ENCODE assay signal across 9 cellular contexts in the genomic region with DNA sequence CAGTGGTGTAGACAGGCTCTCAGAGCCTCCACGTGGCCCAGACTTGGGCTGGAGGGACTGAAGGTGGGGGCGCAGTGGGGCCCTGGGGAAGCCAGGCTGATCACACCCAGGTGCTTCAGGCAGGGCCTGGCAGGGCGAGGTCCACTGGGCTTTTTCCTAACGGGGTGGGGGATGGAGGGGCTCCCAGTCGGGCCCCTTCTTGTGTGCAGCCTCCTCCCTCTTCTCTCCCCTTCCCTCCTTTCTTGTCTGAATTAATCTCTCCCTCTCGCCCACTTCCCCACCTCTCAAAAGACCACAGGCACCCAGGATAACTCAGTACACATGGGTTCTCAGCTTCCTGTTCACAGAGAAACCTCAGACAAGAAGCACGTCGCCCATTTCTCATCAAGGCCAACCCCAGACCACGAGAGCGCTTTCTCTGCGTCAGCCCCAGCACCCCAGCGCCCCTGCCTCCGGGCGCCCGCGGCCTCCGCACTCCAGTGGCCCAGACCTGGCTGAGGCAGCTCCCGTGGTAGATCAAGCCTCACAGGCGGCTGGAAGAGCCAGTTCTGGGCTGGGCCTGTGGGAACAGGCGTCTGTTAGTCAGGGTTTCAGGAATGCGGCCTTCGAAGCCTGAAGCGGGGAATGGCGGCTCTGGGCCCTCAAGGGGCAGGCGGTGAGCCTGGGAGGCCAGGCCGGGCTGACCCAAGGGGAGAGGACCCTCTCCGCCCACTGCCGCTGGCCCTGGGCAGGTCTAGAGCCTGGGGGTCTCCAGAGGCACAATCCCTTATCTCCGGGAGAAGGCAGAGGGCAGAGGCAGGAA. TPM values are rescaled to one million over a fixed set of nuclear protein-coding genes. Genes with fewer than 3 reads are reported as not detected.
DNase-seq lines count a peak whose midpoint lies in the region; ATAC-seq, FAIRE-seq and TF ChIP-seq lines count a peak whose summit lies in the region.
"Had no signal": no experiment of that assay in that cellular context is flagged by ENCODE, and none has a peak within 500 bp of the region (broad histone marks: within the 10 kb centered on the region; RNA-seq: fewer than 3 reads in every experiment).

No MANE protein-coding gene starts in this region.

- intact Hi-C loops in kidney (cut with DNase I), result no loop called here

- H3K4me3 ChIP-seq in GM06990 (replicated peaks; ENCODE audit: low read depth, low read length), result no peak overlapping the region
- H3K4me3 ChIP-seq in kidney (ENCODE audit: low read length in 2 of 2), result no peak overlapping the region

- peak overlapping the region in 1 of 2 donors; percentile 51 for H3K9ac ChIP-seq in kidney (ENCODE audit: low read length in 2 of 2)

- no peaks in the 10 kb centered on the region for H3K9me3 ChIP-seq in kidney (ENCODE audit: control insufficient read depth in 1 of 2, low read length in 2 of 2)

- peak overlapping the region; percentile 59 to 71 for H3K27ac ChIP-seq in kidney (ENCODE audit: low read depth in 2 of 2, low read length in 2 of 2)

- H3K27me3 ChIP-seq in GM06990 (replicated peaks; ENCODE audit: control insufficient read depth, insufficient read depth, low read length), result no peaks in the 10 kb centered on the region

- H3K4me1 ChIP-seq in kidney (ENCODE audit: control insufficient read depth in 1 of 2, insufficient read depth in 1 of 2, low read depth in 1 of 2, low read length in 2 of 2), result peaks cover 0 to 21% of the 10 kb centered on the region in 2 donors

- ATAC-seq in GM19351 (IDR thresholded peaks at IDR 0.05; ENCODE audit: unreplicated experiment), result no peak

- peak; percentile 42 for DNase-seq in GM06990 (ENCODE audit: extremely low read depth, insufficient read length)
- DNase-seq in RPMI7951 (ENCODE audit: low read depth), result peak; percentile 91
- DNase-seq in activated naive CD4-positive, alpha-beta T cell (lab: John Stamatoyannopoulos, UW), result peak in 3 of 4 experiments; percentile 19 to 72 (median 64)
- DNase-seq in kidney, result peak; percentile 87
- peak; percentile 58 to 72 (median 63) for DNase-seq in stimulated activated CD4-positive, alpha-beta T cell treated with anti-CD3 and anti-CD28 coated beads, TNF-alpha, amount 100 ng/mL, for 48 hours (ENCODE audit: low read depth in 3 of 3)
- no peak for DNase-seq in medulla oblongata (ENCODE audit: extremely low spot score)
- no peak for DNase-seq in amygdala (lab: John Stamatoyannopoulos, UW)

- no peaks in the 10 kb centered on the region for H3K36me3 ChIP-seq in GM06990 (ENCODE audit: control insufficient read depth, insufficient read depth, low read length)
- no peaks in the 10 kb centered on the region for H3K36me3 ChIP-seq in kidney (ENCODE audit: control insufficient read depth in 1 of 2, insufficient read depth in 2 of 2, low read length in 2 of 2)

- FAIRE-seq in kidney (lab: Jason Lieb, UNC), result no peak
- FAIRE-seq: TTC549 had no signal

- TF ChIP-seq CTCF in GM06990 (IDR thresholded peaks at IDR 0.05; ENCODE audit: insufficient read depth, low read length, poor library complexity, severe bottlenecking) (no peak), kidney (IDR thresholded peaks at IDR 0.05; ENCODE audit: borderline replicate concordance, extremely low read depth, insufficient read depth) (no peak)

RNA-seq across cellular contexts. Expression of a gene that starts 50.6 kb away (rescaled TPM):
- total RNA-seq in RPMI7951 (2014; rRNA removed; shearing (Covaris generic)), result 4.7 and 5.2 TPM in 2 replicates
- total RNA-seq in kidney, result 24.3 TPM
- 12.9 TPM for polyA plus RNA-seq in kidney (ENCODE audit: insufficient read depth, low read depth, low replicate concordance)

Comparison
In these comparisons a context has a peak if more than half of its experiments do, and no peak if none do; other contexts are left out.
1. DNase-seq: peak in GM06990 (single experiment), RPMI7951 (single experiment), activated naive CD4-positive, alpha-beta T cell (3 of 4), kidney (single experiment) and stimulated activated CD4-positive, alpha-beta T cell treated with anti-CD3 and anti-CD28 coated beads, TNF-alpha, amount 100 ng/mL, for 48 hours (3 of 3); none in medulla oblongata (single experiment) and amygdala (0 of 56).